ENCODE assay signal across 8 cellular contexts in genomic region chr1:198681831-198682756, GRCh38. TPM values are rescaled to one million over a fixed set of nuclear protein-coding genes. Genes with fewer than 3 reads are reported as not detected.
DNase-seq lines count a peak whose midpoint lies in the region; ATAC-seq lines count a peak whose summit lies in the region.

No MANE protein-coding gene starts in this region.

- ATAC-seq in GM18861 (IDR thresholded peaks at IDR 0.05; ENCODE audit: unreplicated experiment) (peak; percentile 92), HG03060 (IDR thresholded peaks at IDR 0.05; ENCODE audit: low read depth, unreplicated experiment) (peak; percentile 94)

- no peaks in the 10 kb centered on the region for H3K27me3 ChIP-seq in ACC112 (ENCODE audit: insufficient read depth, low read length)

- peak overlapping the region; percentile 63 for H3K4me3 ChIP-seq in ACC112 (ENCODE audit: low read depth, low read length)

- no peaks in the 10 kb centered on the region for H3K36me3 ChIP-seq in ACC112 (ENCODE audit: insufficient read depth, low read length)

- peaks cover 24% of the 10 kb centered on the region for H3K4me1 ChIP-seq in ACC112 (ENCODE audit: control insufficient read depth, insufficient read depth, low read length, unreplicated experiment)

- H3K79me2 ChIP-seq in ACC112 (ENCODE audit: control insufficient read depth, insufficient read depth, low read length, unreplicated experiment) = no peaks in the 10 kb centered on the region

- H3K27ac ChIP-seq in ACC112 (ENCODE audit: low read depth, low read length) = peak overlapping the region; percentile 77

- DNase-seq in NCI-H446 (lab: John Stamatoyannopoulos, UW) (peak; percentile 24 to 66), myocyte (ENCODE audit: low read depth) (peak; percentile 79)
- peak; percentile 83 for DNase-seq in activated CD4-positive, alpha-beta T cell treated with anti-CD3 and anti-CD28 coated beads for 48 hours
- DNase-seq in effector CD8-positive, alpha-beta T cell (lab: John Stamatoyannopoulos, UW) = peak; percentile 58
- DNase-seq in stimulated activated CD8-positive, alpha-beta memory T cell treated with anti-CD3 and anti-CD28 coated beads, Interleukin-7, amount 100 ng/mL, for 48 hours (ENCODE audit: extremely low read depth in 1 of 2, low read depth in 1 of 2) = peak; percentile 45 to 84

- H2AFZ ChIP-seq in ACC112 (ENCODE audit: low read length, unreplicated experiment) = peak overlapping the region; percentile 26

RNA-seq across cellular contexts. Expression of gene PTPRC, which starts 43.3 kb away (rescaled TPM):
- total RNA-seq in myocyte = 0.05 and 0.16 TPM in 2 replicates
- polyA plus RNA-seq in myocyte (2012) = 0.28 TPM

Comparison
In these comparisons a context has a peak if more than half of its experiments do, and no peak if none do; other contexts are left out.
1. Peak in every context shown above with its lines: DNase-seq, ATAC-seq, H3K4me3 ChIP-seq and H3K27ac ChIP-seq.